21 cellular contexts compared by ENCODE assay signal in the genomic region with DNA sequence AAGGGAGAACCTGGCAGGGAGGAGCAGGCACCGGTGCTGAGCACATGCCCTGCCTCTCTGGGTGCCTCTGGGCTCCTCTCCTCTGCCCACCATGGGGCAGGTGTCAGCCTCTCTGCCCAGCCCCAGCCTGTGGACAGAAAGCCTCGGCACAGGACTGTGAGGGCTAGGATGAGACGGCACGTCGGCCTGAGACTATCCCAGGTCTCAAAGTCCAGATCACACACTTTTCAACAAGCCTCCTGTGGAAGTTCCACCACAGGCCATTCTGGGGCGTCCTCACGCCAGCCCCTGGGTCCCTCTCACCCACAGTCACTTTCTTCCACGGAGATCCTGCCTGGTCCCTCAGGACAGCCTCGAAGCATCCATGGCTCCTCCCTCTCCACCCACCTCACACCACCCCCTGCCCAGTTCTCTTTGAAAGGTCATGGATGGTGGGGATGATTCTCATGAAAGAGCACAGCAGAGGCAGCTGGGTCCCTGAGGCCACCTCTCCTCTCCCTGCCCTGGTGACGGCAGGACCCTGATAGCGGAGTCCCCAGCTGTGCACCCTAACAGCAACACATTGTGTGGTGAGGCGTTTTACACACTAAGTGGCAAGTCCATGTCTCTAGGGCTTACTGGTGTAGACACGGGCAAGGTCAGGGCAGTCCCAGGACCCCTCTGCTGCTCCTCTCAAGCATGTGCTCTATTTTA.
"Had no signal": no experiment of that assay in that cellular context is flagged by ENCODE, and none has a peak within 500 bp of the region (broad histone marks: within the 10 kb centered on the region; RNA-seq: fewer than 3 reads in every experiment).

No MANE protein-coding gene starts in this region.

- H3K9me3 Mint-ChIP-seq: dendritic cell treated with granulocyte-macrophage colony-stimulating factor and Interleukin-4, amounts not matched to agents 40 ng/mL and 50 ng/mL, for 4 days; effector memory CD8-positive, alpha-beta T cell; naive thymus-derived CD4-positive, alpha-beta T cell; neural crest cell had no signal

- H3K27ac Mint-ChIP-seq: dendritic cell treated with granulocyte-macrophage colony-stimulating factor and Interleukin-4, amounts not matched to agents 40 ng/mL and 50 ng/mL, for 4 days; effector memory CD8-positive, alpha-beta T cell; naive thymus-derived CD4-positive, alpha-beta T cell had no signal

- H3K36me3 ChIP-seq: esophagus squamous epithelium, gastroesophageal sphincter, stomach, thoracic aorta, transverse colon had no signal

- H3K4me3 Mint-ChIP-seq: dendritic cell treated with granulocyte-macrophage colony-stimulating factor and Interleukin-4, amounts not matched to agents 40 ng/mL and 50 ng/mL, for 4 days; effector memory CD8-positive, alpha-beta T cell; naive thymus-derived CD4-positive, alpha-beta T cell; neural crest cell had no signal

- H3K27ac ChIP-seq: epithelial cell of prostate, esophagus squamous epithelium, gastroesophageal sphincter, psoas muscle, stomach, thoracic aorta, transverse colon had no signal

- H3K36me3 Mint-ChIP-seq: naive thymus-derived CD4-positive, alpha-beta T cell had no signal

- H3K4me1 Mint-ChIP-seq: neural crest cell had no signal

- H3K4me1 ChIP-seq: psoas muscle, transverse colon had no signal

- H3K27me3 ChIP-seq: esophagus squamous epithelium, stomach, transverse colon had no signal

- ATAC-seq: effector memory CD8-positive, alpha-beta T cell; gastroesophageal sphincter; left lobe of liver; naive thymus-derived CD4-positive, alpha-beta T cell; psoas muscle; sciatic nerve had no signal

- H3K4me3 ChIP-seq: esophagus squamous epithelium, gastroesophageal sphincter, psoas muscle, stomach, thoracic aorta, transverse colon had no signal

- H3K9me3 ChIP-seq: esophagus squamous epithelium, gastroesophageal sphincter, psoas muscle, stomach, thoracic aorta, transverse colon had no signal

- DNase-seq: cerebellar nuclear complex; effector memory CD8-positive, alpha-beta T cell; esophagus squamous epithelium; foreskin fibroblast; glutamatergic neuron; islet precursor cell; mammary epithelial cell; naive thymus-derived CD4-positive, alpha-beta T cell; occipital lobe; psoas muscle; stimulated activated CD4-positive, alpha-beta T cell treated with anti-CD3 and anti-CD28 coated beads, Interleukin-12 subunit alpha, Interleukin-12 subunit beta, amount 100 ng/mL, for 4 hours; stomach; substantia nigra; transverse colon had no signal
